In the genomic region with DNA sequence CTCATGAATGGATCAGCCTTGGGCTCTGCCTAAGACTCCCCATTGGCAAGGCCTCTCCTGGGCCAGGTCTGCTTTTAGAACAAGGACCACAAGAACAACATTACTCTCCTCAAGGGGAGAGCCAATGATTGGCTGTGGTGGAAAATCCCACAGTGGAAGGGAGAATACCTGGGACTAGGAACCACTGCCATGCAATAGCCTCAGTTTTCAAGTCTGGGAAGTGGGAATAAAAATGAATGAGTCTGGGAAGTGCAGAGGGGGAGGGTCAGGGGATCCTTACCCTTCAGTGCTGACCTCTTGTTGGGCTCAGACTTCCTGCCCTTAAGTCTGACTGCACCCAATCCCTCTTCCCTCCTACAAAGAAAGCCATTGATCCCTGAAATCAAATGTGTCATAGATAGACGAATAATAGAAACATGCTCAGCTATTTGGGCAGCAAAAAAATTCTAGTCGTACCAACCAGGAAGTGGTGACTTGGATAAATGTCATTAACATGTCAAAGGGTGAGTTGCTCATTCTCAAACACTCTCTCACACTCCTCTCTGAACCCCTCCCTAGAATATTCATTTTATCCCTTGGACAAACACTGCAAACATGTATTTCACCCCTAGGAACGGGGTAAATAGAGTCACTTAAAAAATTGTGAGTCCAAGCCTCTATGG, we compare ENCODE assay signal across 26 cellular contexts.
A peak's percentile ranks its signal among the peaks of the same experiment; 100 is the strongest.
DNase-seq lines count a peak whose midpoint lies in the region; ATAC-seq and TF ChIP-seq lines count a peak whose summit lies in the region.
"Had no signal": no experiment of that assay in that cellular context is flagged by ENCODE, and none has a peak within 500 bp of the region (broad histone marks: within the 10 kb centered on the region; RNA-seq: fewer than 3 reads in every experiment).

No MANE protein-coding gene starts in this region.

- H3K27me3 ChIP-seq in esophagus squamous epithelium, result no peaks in the 10 kb centered on the region
- H3K27me3 ChIP-seq: gastroesophageal sphincter, neutrophil, sigmoid colon, tibial artery had no signal

- H3K36me3 Mint-ChIP-seq in neural crest cell (ENCODE audit: low read depth), result no peaks in the 10 kb centered on the region
- H3K36me3 Mint-ChIP-seq in activated naive CD4-positive, alpha-beta T cell treated with anti-CD3 and anti-CD28 coated beads, Interleukin-2, amount 10 ng/mL, durations not matched to agents 7 days and 5 days, result no peaks in the 10 kb centered on the region
- H3K36me3 Mint-ChIP-seq: CD4-positive, alpha-beta memory T cell had no signal

- H3K27me3 Mint-ChIP-seq in neural crest cell (ENCODE audit: low read depth), result no peaks in the 10 kb centered on the region
- H3K27me3 Mint-ChIP-seq in activated naive CD4-positive, alpha-beta T cell treated with anti-CD3 and anti-CD28 coated beads, Interleukin-2, amount 10 ng/mL, durations not matched to agents 7 days and 5 days, result peaks cover 51% of the 10 kb centered on the region
- H3K27me3 Mint-ChIP-seq: activated T-cell treated with anti-CD3 and anti-CD28 coated beads, Interleukin-2, amount 50 U/mL, for 24 hours; CD4-positive, alpha-beta memory T cell; central memory CD8-positive, alpha-beta T cell; progenitor cell of endocrine pancreas had no signal

- H3K27ac Mint-ChIP-seq in neural crest cell (ENCODE audit: unreplicated experiment), result no peak overlapping the region
- no peak overlapping the region for H3K27ac Mint-ChIP-seq in activated naive CD4-positive, alpha-beta T cell treated with anti-CD3 and anti-CD28 coated beads, Interleukin-2, amount 10 ng/mL, durations not matched to agents 7 days and 5 days
- H3K27ac Mint-ChIP-seq: activated T-cell treated with anti-CD3 and anti-CD28 coated beads, Interleukin-2, amount 50 U/mL, for 24 hours; B cell had no signal

- H3K4me1 Mint-ChIP-seq in neural crest cell, result peaks cover 54% of the 10 kb centered on the region
- H3K4me1 Mint-ChIP-seq in activated naive CD4-positive, alpha-beta T cell treated with anti-CD3 and anti-CD28 coated beads, Interleukin-2, amount 10 ng/mL, durations not matched to agents 7 days and 5 days, result no peaks in the 10 kb centered on the region
- H3K4me1 Mint-ChIP-seq: B cell had no signal

- peak overlapping the region; percentile 57 to 90 (median 82) for H3K27ac ChIP-seq in esophagus squamous epithelium
- H3K27ac ChIP-seq: gastroesophageal sphincter, neutrophil, sigmoid colon, tibial artery had no signal

- DNase-seq in ELR (ENCODE audit: low read depth), result peak; percentile 57
- DNase-seq in SK-MEL-5 (ENCODE audit: low read depth, low spot score), result peak; percentile 38
- DNase-seq in esophagus squamous epithelium (lab: John Stamatoyannopoulos, UW), result no peak
- no peak for DNase-seq in neural crest cell (ENCODE audit: low read depth, low spot score)
- no peak for DNase-seq in medulla oblongata (ENCODE audit: extremely low spot score)
- no peak for DNase-seq in anterior cingulate cortex (lab: John Stamatoyannopoulos, UW)
- DNase-seq in activated naive CD4-positive, alpha-beta T cell treated with anti-CD3 and anti-CD28 coated beads, Interleukin-2, amount 10 ng/mL, durations not matched to agents 7 days and 5 days, result no peak
- DNase-seq: activated CD4-positive, alpha-beta T cell treated with anti-CD3 and anti-CD28 coated beads, Interleukin-2, amount 50 U/mL, for 1 hour; activated T-cell treated with anti-CD3 and anti-CD28 coated beads, Interleukin-2, amount 50 U/mL, for 24 hours; CD4-positive, alpha-beta memory T cell; H9; Kasumi-1; mesendoderm; NCI-H1417 treated with DMSO at 0.1 percent for 48 hours; NCI-H2029 treated with DMSO at 0.1 percent for 48 hours; NCI-H526 treated with DMSO at 0.1 percent for 48 hours; NK-92 treated with Interleukin-12 subunit alpha and Interleukin-12 subunit beta, amount 100 ng/mL, for 24 hours; sigmoid colon; stimulated activated CD4-positive, alpha-beta T cell treated with anti-CD3 and anti-CD28 coated beads, Interleukin-4, amount 100 ng/mL, for 1 hour; tibial artery had no signal

- peaks cover 6 to 79% (median 21%) of the 10 kb centered on the region in 3 donors for H3K4me1 ChIP-seq in esophagus squamous epithelium

- peaks cover 0 to 42% (median 0%) of the 10 kb centered on the region in 3 donors for H3K36me3 ChIP-seq in esophagus squamous epithelium
- H3K36me3 ChIP-seq: neutrophil, sigmoid colon, tibial artery had no signal

- intact Hi-C loops in esophagus squamous epithelium (cut with DNase I), result no loop called here

- TF ChIP-seq CTCF in esophagus squamous epithelium (IDR thresholded peaks at IDR 0.05) (no peak), neural crest cell (conservative IDR thresholded peaks at IDR 0.05) (no peak)

- H3K4me3 ChIP-seq in esophagus squamous epithelium, result no peak overlapping the region
- H3K4me3 ChIP-seq: gastroesophageal sphincter, sigmoid colon, tibial artery had no signal

- no peaks in the 10 kb centered on the region for H3K9me3 ChIP-seq in esophagus squamous epithelium
- H3K9me3 ChIP-seq: gastroesophageal sphincter, neutrophil, sigmoid colon, tibial artery had no signal

- 30 to 40% methylated on average over 3 of the region's 3 CpGs for WGBS in esophagus squamous epithelium, 2 donors

- in situ Hi-C loops in SK-MEL-5 (cut with HindIII; ENCODE audit: low pct_unique_long_range_greater_than_20kb, low sequenced_read_pairs), result no loop called here

- peak overlapping the region; percentile 47 for H3K4me3 Mint-ChIP-seq in neural crest cell
- H3K4me3 Mint-ChIP-seq in activated naive CD4-positive, alpha-beta T cell treated with anti-CD3 and anti-CD28 coated beads, Interleukin-2, amount 10 ng/mL, durations not matched to agents 7 days and 5 days, result no peak overlapping the region
- H3K4me3 Mint-ChIP-seq: activated T-cell treated with anti-CD3 and anti-CD28 coated beads, Interleukin-2, amount 50 U/mL, for 24 hours; B cell; CD4-positive, alpha-beta memory T cell; central memory CD8-positive, alpha-beta T cell; H9 had no signal

- TF ChIP-seq POLR2A in esophagus squamous epithelium (IDR thresholded peaks at IDR 0.05), result no peak

- ATAC-seq in HG02973 (IDR thresholded peaks at IDR 0.05; ENCODE audit: unreplicated experiment), result no peak
- ATAC-seq: gastroesophageal sphincter had no signal

- CTCF ChIA-PET in activated naive CD4-positive, alpha-beta T cell treated with anti-CD3 and anti-CD28 coated beads, Interleukin-2, amount 10 ng/mL, durations not matched to agents 7 days and 5 days (lab: Charles Lee), result no interaction called here

- no peaks in the 10 kb centered on the region for H3K9me3 Mint-ChIP-seq in neural crest cell
- H3K9me3 Mint-ChIP-seq in activated naive CD4-positive, alpha-beta T cell treated with anti-CD3 and anti-CD28 coated beads, Interleukin-2, amount 10 ng/mL, durations not matched to agents 7 days and 5 days, result no peaks in the 10 kb centered on the region
- H3K9me3 Mint-ChIP-seq: activated T-cell treated with anti-CD3 and anti-CD28 coated beads, Interleukin-2, amount 50 U/mL, for 24 hours; CD4-positive, alpha-beta memory T cell; central memory CD8-positive, alpha-beta T cell; H9 had no signal

Comparison
In these comparisons a context has a peak if more than half of its experiments do, and no peak if none do; other contexts are left out.
1. DNase-seq: peak in ELR (single experiment) and SK-MEL-5 (single experiment); none in esophagus squamous epithelium (single experiment), neural crest cell (single experiment), medulla oblongata (single experiment), anterior cingulate cortex (0 of 58) and activated naive CD4-positive, alpha-beta T cell treated with anti-CD3 and anti-CD28 coated beads, Interleukin-2, amount 10 ng/mL, durations not matched to agents 7 days and 5 days (single experiment).